2 cellular contexts compared by ENCODE assay signal in genomic region chr7:98296833-98297232, GRCh38.
TF ChIP-seq lines count a peak whose summit lies in the region.

No MANE protein-coding gene starts in this region.

TF ChIP-seq in IMR-90, 13 proteins besides CTCF, POLR2A, EP300 and RAD21:
- TF ChIP-seq SMC3 (IDR thresholded peaks at IDR 0.05; ENCODE audit: low read depth, low read length) (no peak), MXI1 (IDR thresholded peaks at IDR 0.05; ENCODE audit: borderline replicate concordance, low read depth, low read length) (no peak), ELK1 (IDR thresholded peaks at IDR 0.05; ENCODE audit: borderline replicate concordance, low read depth, low read length) (no peak), RCOR1 (IDR thresholded peaks at IDR 0.05; ENCODE audit: insufficient replicate concordance, low read length) (no peak), CEBPB (IDR thresholded peaks at IDR 0.05; ENCODE audit: low read depth, low read length) (no peak), MAFK (IDR thresholded peaks at IDR 0.05; ENCODE audit: low read depth, low read length) (no peak), BHLHE40 (IDR thresholded peaks at IDR 0.05; ENCODE audit: low read depth, low read length) (no peak), USF2 (IDR thresholded peaks at IDR 0.05; ENCODE audit: low read depth, low read length) (no peak), RFX5 (IDR thresholded peaks at IDR 0.05; ENCODE audit: low read depth, low read length) (no peak), FOS (IDR thresholded peaks at IDR 0.05; ENCODE audit: low read depth, low read length) (no peak), MAZ (IDR thresholded peaks at IDR 0.05; ENCODE audit: borderline replicate concordance, low read depth, low read length) (no peak), CHD1 (IDR thresholded peaks at IDR 0.05; ENCODE audit: low read depth, low read length) (no peak), NFE2L2 (IDR thresholded peaks at IDR 0.05; ENCODE audit: low read depth, low read length) (no peak)

TF ChIP-seq in H1, 55 proteins besides CTCF, POLR2A, EP300 and RAD21:
- no peak for TF ChIP-seq MAX (IDR thresholded peaks at IDR 0.05)
- TF ChIP-seq CHD1 (IDR thresholded peaks at IDR 0.05; ENCODE audit: low read depth, low read length) = no peak
- peak; percentile 47; the same call in 1 of the 2 replicates for TF ChIP-seq EGR1 (IDR thresholded peaks at IDR 0.05; ENCODE audit: borderline replicate concordance, low read depth, low read length)
TF ChIP-seq in H1: peak in this region for 1.
